Comparison of ENCODE assay signal across 7 cellular contexts in the genomic region with DNA sequence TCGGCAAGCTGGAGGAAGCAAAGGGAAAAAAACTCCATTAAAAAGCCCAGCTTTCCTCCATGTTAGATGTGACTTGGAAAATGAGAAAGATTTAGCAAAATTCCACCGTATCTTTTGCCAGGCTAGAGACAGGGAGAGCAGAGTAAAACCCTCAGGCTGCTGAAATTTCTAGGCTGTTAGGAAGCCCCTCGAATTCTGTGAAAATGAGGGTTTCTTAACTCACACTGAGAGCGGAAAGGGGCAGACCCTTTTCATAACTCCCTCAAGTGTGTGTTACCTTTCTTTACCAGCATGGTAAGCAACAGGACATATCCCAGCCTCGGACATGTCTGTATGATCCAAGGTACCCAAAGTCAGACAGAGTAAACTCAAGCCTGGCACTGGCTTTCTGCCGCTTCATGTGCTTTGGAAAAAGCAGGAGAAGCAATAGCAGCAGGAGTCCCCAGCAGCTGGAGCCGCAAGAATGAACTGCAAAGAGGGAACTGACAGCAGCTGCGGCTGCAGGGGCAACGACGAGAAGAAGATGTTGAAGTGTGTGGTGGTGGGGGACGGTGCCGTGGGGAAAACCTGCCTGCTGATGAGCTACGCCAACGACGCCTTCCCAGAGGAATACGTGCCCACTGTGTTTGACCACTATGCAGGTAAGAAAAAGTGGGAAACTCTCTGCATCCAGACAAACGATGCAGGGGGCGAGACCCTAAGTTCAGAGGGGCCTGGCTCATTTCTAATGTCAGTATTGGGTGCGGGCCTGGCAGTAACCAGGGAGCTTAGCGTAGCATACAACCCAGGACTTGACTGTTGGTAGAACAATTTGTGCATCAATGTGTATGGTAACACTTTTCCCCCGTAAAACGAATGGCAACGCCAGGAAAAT. TPM values are rescaled to one million over a fixed set of nuclear protein-coding genes. Genes with fewer than 3 reads are reported as not detected.
A peak's percentile ranks its signal among the peaks of the same experiment; 100 is the strongest.
DNase-seq lines count a peak whose midpoint lies in the region; ATAC-seq, FAIRE-seq and TF ChIP-seq lines count a peak whose summit lies in the region.

A gene (plus strand): TSS at position 37 of the 874 bp plus-strand sequence. CDS start 427 bp downstream, at position 464.

- H2BK5ac ChIP-seq in H1 (ENCODE audit: low read depth, low read length): peak within 1 kb of the TSS; percentile 41; the same call in 1 of the 2 replicates

- peak within 1 kb of the TSS; percentile 7; the same call in 1 of the 2 replicates for H3K18ac ChIP-seq in H1 (ENCODE audit: extremely low read depth, low read length)

- no peak within 1 kb of the TSS for H3K56ac ChIP-seq in H1 (replicated peaks; ENCODE audit: insufficient read length, low read depth, low read length)

- no peaks in the 10 kb centered on the region for H3K27me3 ChIP-seq in H1 (replicated peaks in 1 of 4; ENCODE audit: control insufficient read depth in 3 of 4, extremely low read depth in 1 of 4, insufficient read depth in 3 of 4, low read length in 3 of 4)

- no peak within 1 kb of the TSS for H3K4ac ChIP-seq in H1 (replicated peaks; ENCODE audit: insufficient read length, low read depth, low read length)

- no peaks in the 10 kb centered on the region; the same call in 1 of the 2 replicates for H3K23me2 ChIP-seq in H1 (ENCODE audit: low read depth, low read length)

- H3K4me2 ChIP-seq in H1 (ENCODE audit: insufficient read depth in 1 of 2, low read depth in 2 of 2, low read length in 2 of 2): peak within 1 kb of the TSS; percentile 17 to 55

- H4K8ac ChIP-seq in H1 (ENCODE audit: extremely low read depth, insufficient read depth, low read length): peak within 1 kb of the TSS; percentile 87; the same call in 1 of the 2 replicates

- no peak for TF ChIP-seq CTCF in H1 (IDR thresholded peaks at IDR 0.05; ENCODE audit: control extremely low read depth in 1 of 3, insufficient read depth in 1 of 3, low read depth in 1 of 3, low read length in 3 of 3)

- H2BK15ac ChIP-seq in H1 (ENCODE audit: low read length): peak within 1 kb of the TSS; percentile 83; the same call in 1 of the 2 replicates

- H3K4me1 ChIP-seq in H1 (replicated peaks in 1 of 4; ENCODE audit: control insufficient read depth in 3 of 4, insufficient read depth in 4 of 4, low read length in 3 of 4) (peaks cover 2 to 11% (median 7%) of the 10 kb centered on the region in 4 experiments; a peak in 6 of 7 replicates), mesodermal cell (ENCODE audit: control insufficient read depth, insufficient read depth, low read length, poor library complexity, severe bottlenecking) (peaks cover 9% of the 10 kb centered on the region)

- WGBS in H1 (ENCODE audit: extremely low coverage in 1 of 2, insufficient coverage in 1 of 2, insufficient read length in 1 of 2, insufficient replicate concordance in 2 of 2, low coverage in 1 of 2, low lambda C conversion rate in 2 of 2, missing lambda C conversion rate in 1 of 2), 2 experiments: 56% methylated on average over 22 of the region's 23 CpGs; no CpG with 5 or more reads in 1 of the 2 experiments
- WGBS in mesodermal cell (ENCODE audit: insufficient coverage in 2 of 2), 2 experiments: 43 to 46% methylated on average over 18 of the region's 23 CpGs

- no peak within 1 kb of the TSS for H2BK120ac ChIP-seq in H1 (replicated peaks; ENCODE audit: low read depth, low read length)

- H3K27ac ChIP-seq in H1 (ENCODE audit: low read depth, low read length) (no peak within 1 kb of the TSS), mesodermal cell (ENCODE audit: low read depth, low read length, severe bottlenecking) (peak within 1 kb of the TSS; percentile 91)

- ATAC-seq in GM18858 (IDR thresholded peaks at IDR 0.05; ENCODE audit: unreplicated experiment): no peak

- H2AFZ ChIP-seq in H1 (ENCODE audit: low read length): peak within 1 kb of the TSS; percentile 99

- no peak within 1 kb of the TSS for H4K5ac ChIP-seq in H1 (ENCODE audit: insufficient read length, low read depth, low read length)

- H3K9ac ChIP-seq in H1 (replicated peaks in 1 of 4; ENCODE audit: extremely low read depth in 1 of 4, low read depth in 3 of 4, low read length in 3 of 4): peak within 1 kb of the TSS in 1 of 4 experiments; percentile 32; a peak in 1 of 7 replicates

- no peak within 1 kb of the TSS for H4K91ac ChIP-seq in H1 (replicated peaks; ENCODE audit: insufficient read length, low read length)

- H3K4me3 ChIP-seq in H1 (ENCODE audit: extremely low read depth in 1 of 4, insufficient read depth in 2 of 4, low read depth in 3 of 4, low read length in 4 of 4) (peak within 1 kb of the TSS in 2 of 4 experiments; percentile 7 to 39; a peak in 2 of 8 replicates), mesodermal cell (ENCODE audit: extremely low read depth, insufficient read depth, low read length, poor library complexity, severe bottlenecking) (peak within 1 kb of the TSS; percentile 42)

- no peaks in the 10 kb centered on the region for H3K79me1 ChIP-seq in H1 (ENCODE audit: low read depth, low read length)

- H3K36me3 ChIP-seq in H1 (ENCODE audit: control insufficient read depth in 2 of 4, insufficient read depth in 4 of 4, low read length in 3 of 4): no peaks in the 10 kb centered on the region
- H3K36me3 ChIP-seq in mesodermal cell (ENCODE audit: control insufficient read depth, insufficient read depth, low read length): peaks cover 7% of the 10 kb centered on the region

- no peak within 1 kb of the TSS for H3K14ac ChIP-seq in H1 (ENCODE audit: insufficient read length)

- H2BK20ac ChIP-seq in H1 (ENCODE audit: low read length): no peak within 1 kb of the TSS

- no peak within 1 kb of the TSS for H2AK5ac ChIP-seq in H1 (ENCODE audit: low read depth, low read length)

- peak within 1 kb of the TSS; percentile 54; the same call in 1 of the 2 replicates for H2BK12ac ChIP-seq in H1 (ENCODE audit: low read depth, low read length)

- H4K20me1 ChIP-seq in H1 (replicated peaks in 1 of 2; ENCODE audit: control insufficient read depth in 1 of 2, insufficient read depth in 2 of 2, low read length in 2 of 2): no peaks in the 10 kb centered on the region

- H3K23ac ChIP-seq in H1 (ENCODE audit: insufficient read length): no peak within 1 kb of the TSS

- H3K9me3 ChIP-seq in H1 (ENCODE audit: insufficient read depth in 2 of 2, low read depth in 1 of 2, low read length in 1 of 2) (no peaks in the 10 kb centered on the region), mesodermal cell (ENCODE audit: control insufficient read depth, low read length) (peaks cover 5% of the 10 kb centered on the region)

- no peak for TF ChIP-seq RAD21 in H1 (IDR thresholded peaks at IDR 0.05 in 1 of 2, conservative IDR thresholded peaks at IDR 0.05 in 1 of 2; ENCODE audit: low read depth in 2 of 2, low read length in 2 of 2)

- TF ChIP-seq EP300 in H1 (IDR thresholded peaks at IDR 0.05; ENCODE audit: borderline replicate concordance in 1 of 2, low read depth in 2 of 2, low read length in 2 of 2): no peak

- FAIRE-seq in H1 (lab: Jason Lieb, UNC) (peak; percentile 68), urothelium cell line (lab: Jason Lieb, UNC) (peak; percentile 93)

- no peak for TF ChIP-seq POLR2A in H1 (IDR thresholded peaks at IDR 0.05; ENCODE audit: control extremely low read depth in 1 of 2, low read depth in 2 of 2, low read length in 2 of 2)

- CTCF ChIA-PET in H1 (lab: Charles Lee; ENCODE audit: partially characterized antibody): interaction anchor here (0.6 to 1.6 kb wide), 8 partner anchors 10 to 1036 kb away, joined by 3 to 6 read pairs (median 4); no protein-coding TSS in a partner anchor

- H3K79me2 ChIP-seq in H1 (ENCODE audit: control insufficient read depth in 1 of 2, insufficient read depth in 2 of 2, low read length in 2 of 2): no peaks in the 10 kb centered on the region

- DNase-seq in NCI-H2227 (lab: John Stamatoyannopoulos, UW; ENCODE audit: unreplicated experiment) (peak; percentile 24), H1 (ENCODE audit: low read depth in 1 of 2, low spot score in 2 of 2) (peak in 1 of 2 experiments; percentile 61), urothelium cell line (ENCODE audit: low spot score) (no peak), HK-2 (ENCODE audit: unreplicated experiment) (no peak)
- DNase-seq in stimulated activated CD4-positive, alpha-beta T cell treated with anti-CD3 and anti-CD28 coated beads, Interleukin-2, amount 100 ng/mL, for 48 hours: no peak

- POLR2A ChIA-PET in H1 (lab: Charles Lee; ENCODE audit: partially characterized antibody): interaction anchor here (1.3 kb wide), 1 partner anchor 13 kb away, joined by 3 read pairs; no protein-coding TSS in a partner anchor

TF ChIP-seq in H1, 55 proteins besides CTCF, POLR2A, EP300 and RAD21:
- TF ChIP-seq SP1 (IDR thresholded peaks at IDR 0.05; ENCODE audit: low read depth, low read length) (no peak), FOSL1 (IDR thresholded peaks at IDR 0.05; ENCODE audit: insufficient read depth, low read depth, low read length) (no peak), SIX5 (IDR thresholded peaks at IDR 0.05; ENCODE audit: low read depth, low read length) (no peak), SAP30 (IDR thresholded peaks at IDR 0.05; ENCODE audit: insufficient read depth, insufficient replicate concordance, low read length) (no peak), CBX5 (IDR thresholded peaks at IDR 0.05; ENCODE audit: low read depth, low read length) (no peak), HDAC6 (IDR thresholded peaks at IDR 0.05; ENCODE audit: low read depth, low read length) (no peak), KDM5A (IDR thresholded peaks at IDR 0.05; ENCODE audit: low read length) (no peak)

RNA-seq across cellular contexts. Expression of the gene that starts here (rescaled TPM):
- total RNA-seq in H1 (2021; fragmentation: NEBNext Ultra II Directional; extraction: Animal tissue kit (Norgen Biotek cat#: 25700)): not detected in 2 replicates
- polyA plus RNA-seq in H1 (2011; rRNA removed): 0.11 and 0.31 TPM in 2 replicates
- not detected for polyA plus RNA-seq in H1 (2011; cell fraction: cytosol; rRNA removed)
- polyA plus RNA-seq in H1 (2011; cell fraction: nucleus; rRNA removed): 0.07 TPM
- 0.13 to 0.28 TPM in 2 of 4 replicates, not detected in the others for polyA plus RNA-seq in H1 (2012, experiment 1 of 2)
- not detected for polyA plus RNA-seq in H1 (2012, experiment 2 of 2)
- 0.10 TPM for polyA plus RNA-seq in H1 (2013, experiment 1 of 2)
- 0.17 TPM for polyA plus RNA-seq in H1 (2013, experiment 2 of 2)
- polyA minus RNA-seq in H1 (2011; rRNA and poly(A)+ RNA removed): 1.4 TPM in 1 of 2 replicates, not detected in the other
- not detected for polyA minus RNA-seq in H1 (2011; cell fraction: cytosol; rRNA and poly(A)+ RNA removed)
- not detected for polyA minus RNA-seq in H1 (2011; cell fraction: nucleus; rRNA and poly(A)+ RNA removed)
- polyA plus RNA-seq in mesodermal cell (2013, experiment 1 of 2): 24.5 TPM
- polyA plus RNA-seq in mesodermal cell (2013, experiment 2 of 2): 15.3 TPM
